In the genomic region with DNA sequence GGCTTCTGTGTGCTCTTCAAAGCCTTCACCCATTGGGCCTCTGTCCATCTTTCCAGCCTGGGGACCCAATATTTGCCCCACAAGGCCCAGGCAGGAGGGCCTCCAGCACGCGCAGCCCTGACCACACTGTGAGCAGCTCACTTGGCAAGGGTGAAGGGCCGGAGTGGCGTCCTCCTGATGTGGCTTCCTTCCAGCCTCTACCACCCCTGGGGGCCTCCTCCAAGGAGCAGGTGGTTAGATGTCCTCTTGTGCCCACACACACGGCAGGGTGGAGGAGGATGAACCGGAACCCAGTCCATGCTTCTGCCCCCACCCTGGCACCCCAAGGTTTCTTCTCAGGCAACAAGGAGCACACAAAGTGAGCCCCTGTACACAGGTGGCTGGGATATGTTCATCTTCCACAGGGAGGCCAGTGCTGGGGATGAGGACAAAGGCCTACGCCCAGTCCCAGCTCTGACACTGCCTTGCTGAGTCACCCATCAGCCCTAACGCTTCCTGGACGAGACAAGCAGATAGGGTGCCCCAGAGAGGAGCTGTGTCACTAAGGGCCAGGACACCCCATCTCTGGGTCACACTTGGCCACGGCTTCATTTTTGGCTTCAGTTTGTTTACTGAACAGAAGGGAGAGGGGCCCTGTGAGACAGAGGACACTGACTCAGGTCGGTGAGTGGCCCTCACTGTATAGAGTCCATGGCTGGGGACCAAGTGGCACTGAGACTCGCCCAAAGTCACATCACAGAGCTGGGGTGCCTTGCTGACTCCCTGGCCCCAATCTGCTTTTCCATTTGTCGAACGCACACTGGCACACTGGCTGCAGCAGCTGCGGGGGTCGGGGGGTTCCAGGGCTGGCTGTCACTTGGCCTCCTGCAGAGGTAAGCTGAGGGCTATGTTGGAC, we compare ENCODE assay signal across 11 cellular contexts. TPM values are rescaled to one million over a fixed set of nuclear protein-coding genes. Genes with fewer than 3 reads are reported as not detected.
A peak's percentile ranks its signal among the peaks of the same experiment; 100 is the strongest.
DNase-seq lines count a peak whose midpoint lies in the region; ATAC-seq and TF ChIP-seq lines count a peak whose summit lies in the region.
"Had no signal": no experiment of that assay in that cellular context is flagged by ENCODE, and none has a peak within 500 bp of the region (broad histone marks: within the 10 kb centered on the region; RNA-seq: fewer than 3 reads in every experiment).

No MANE protein-coding gene starts in this region.

- H3K27ac Mint-ChIP-seq in Caco-2 (ENCODE audit: unreplicated experiment): no peak overlapping the region

- BruUV-seq in Caco-2 (replicated peaks; lab: Mats Ljungman, UMichigan): no TSS peak

- no peak overlapping the region for H3K4me3 Mint-ChIP-seq in Caco-2 (ENCODE audit: unreplicated experiment)

- H3K27me3 ChIP-seq in right atrium auricular region (no peaks in the 10 kb centered on the region), SU-DHL-6 (ENCODE audit: low read length) (no peaks in the 10 kb centered on the region), gastroesophageal sphincter (no peaks in the 10 kb centered on the region), upper lobe of right lung (no peaks in the 10 kb centered on the region), Caco-2 (replicated peaks; ENCODE audit: control insufficient read depth, insufficient read depth, low read length) (no peaks in the 10 kb centered on the region)

- H3K4me2 ChIP-seq in SU-DHL-6 (ENCODE audit: low read depth, low read length, poor library complexity, severe bottlenecking): peak overlapping the region; percentile 89

- no peaks in the 10 kb centered on the region for H3K9me2 ChIP-seq in SU-DHL-6 (replicated peaks; ENCODE audit: insufficient read depth, low read length)

- H3K9me3 Mint-ChIP-seq in Caco-2 (ENCODE audit: unreplicated experiment): no peaks in the 10 kb centered on the region

- no peaks in the 10 kb centered on the region for H3K4me1 Mint-ChIP-seq in Caco-2 (ENCODE audit: low read depth, unreplicated experiment)

- POLR2A ChIA-PET in Caco-2 (lab: Charles Lee): no interaction called here

- no peak for TF ChIP-seq EP300 in gastroesophageal sphincter (IDR thresholded peaks at IDR 0.05)

- no peak overlapping the region for H3K4me3 ChIP-seq in right atrium auricular region
- peak overlapping the region; percentile 74 for H3K4me3 ChIP-seq in SU-DHL-6 (ENCODE audit: insufficient read depth, low read length, poor library complexity, severe bottlenecking)
- no peak overlapping the region for H3K4me3 ChIP-seq in gastroesophageal sphincter
- no peak overlapping the region for H3K4me3 ChIP-seq in upper lobe of right lung
- H3K4me3 ChIP-seq in Caco-2 (ENCODE audit: low read depth, low read length): no peak overlapping the region

- H3F3A ChIP-seq in SU-DHL-6 (ENCODE audit: insufficient read depth): peaks cover 25% of the 10 kb centered on the region

- ATAC-seq in Right ventricle myocardium inferior (no peak), gastroesophageal sphincter (no peak), upper lobe of right lung (no peak), left lobe of liver (no peak)

- no peak for DNase-seq in right atrium auricular region (ENCODE audit: low spot score)
- DNase-seq in Right ventricle myocardium inferior (ENCODE audit: missing footprints): no peak
- peak; percentile 23 for DNase-seq in upper lobe of right lung
- no peak for DNase-seq in Caco-2
- DNase-seq in left lobe of liver (ENCODE audit: low spot score): no peak
- no peak for DNase-seq in LoVo (ENCODE audit: low spot score)
- DNase-seq: head of caudate nucleus; NCI-H146; stimulated activated CD4-positive, alpha-beta T cell treated with anti-CD3 and anti-CD28 coated beads, Interleukin-2, amount 100 ng/mL, for 24 hours had no signal

- H3K4me1 ChIP-seq in right atrium auricular region (peaks cover 0 to 19% of the 10 kb centered on the region in 2 donors), gastroesophageal sphincter (peaks cover 0 to 48% (median 4%) of the 10 kb centered on the region in 3 donors), upper lobe of right lung (peaks cover 5% of the 10 kb centered on the region), Caco-2 (peaks cover 4% of the 10 kb centered on the region; the same call in 1 of the 2 replicates)

- 80% methylated on average over 2 of the region's 16 CpGs; no CpG with 5 or more reads in 1 of the 2 donors for WGBS in gastroesophageal sphincter (ENCODE audit: low coverage in 1 of 2), 2 donors

- H3K9me3 ChIP-seq in right atrium auricular region: no peaks in the 10 kb centered on the region
- H3K9me3 ChIP-seq in SU-DHL-6 (ENCODE audit: insufficient read depth, low read length): no peaks in the 10 kb centered on the region
- no peaks in the 10 kb centered on the region for H3K9me3 ChIP-seq in gastroesophageal sphincter
- H3K9me3 ChIP-seq in upper lobe of right lung: no peaks in the 10 kb centered on the region
- no peaks in the 10 kb centered on the region for H3K9me3 ChIP-seq in Caco-2

- peak overlapping the region; percentile 100 for H3K9ac ChIP-seq in SU-DHL-6 (ENCODE audit: low read length)

- no peaks in the 10 kb centered on the region for H3K27me3 Mint-ChIP-seq in Caco-2 (ENCODE audit: insufficient read depth, unreplicated experiment)

- H3K27ac ChIP-seq in right atrium auricular region (peak overlapping the region; percentile 82 to 86), SU-DHL-6 (ENCODE audit: low read depth, low read length) (no peak overlapping the region), gastroesophageal sphincter (peak overlapping the region in 3 of 4 donors; percentile 7 to 90 (median 84)), upper lobe of right lung (no peak overlapping the region)

- no peak overlapping the region for H2AFZ ChIP-seq in SU-DHL-6 (ENCODE audit: low read depth, low read length, severe bottlenecking)

- peaks cover 18% of the 10 kb centered on the region for H3K79me2 ChIP-seq in SU-DHL-6 (ENCODE audit: insufficient read depth, low read length)

- H4K20me1 ChIP-seq in SU-DHL-6 (ENCODE audit: low read depth, low read length): no peaks in the 10 kb centered on the region

- TF ChIP-seq CTCF in right atrium auricular region (IDR thresholded peaks at IDR 0.05) (no peak), SU-DHL-6 (IDR thresholded peaks at IDR 0.05; ENCODE audit: insufficient read depth, low read length, poor library complexity, severe bottlenecking) (no peak), gastroesophageal sphincter (IDR thresholded peaks at IDR 0.05) (no peak), upper lobe of right lung (IDR thresholded peaks at IDR 0.05) (no peak), Caco-2 (IDR thresholded peaks at IDR 0.05; ENCODE audit: insufficient read depth in 1 of 2, low read depth in 1 of 2, low read length in 1 of 2, severe bottlenecking in 1 of 2, unreplicated experiment in 1 of 2) (no peak)

- TF ChIP-seq POLR2A in gastroesophageal sphincter (IDR thresholded peaks at IDR 0.05): no peak

- CTCF ChIA-PET in Caco-2 (lab: Charles Lee): interaction anchor here (0.5 kb wide), 1 partner anchor 47 kb away, joined by 5 read pairs; no protein-coding TSS in a partner anchor

- intact Hi-C loops in Right ventricle myocardium inferior (cut with DNase I): no loop called here
- intact Hi-C loops in upper lobe of right lung (cut with DNase I): no loop called here
- intact Hi-C loops in Caco-2 (cut with micrococcal nuclease; ENCODE audit: unreplicated experiment): no loop called here

- H3K36me3 Mint-ChIP-seq in Caco-2 (ENCODE audit: insufficient read depth, unreplicated experiment): peaks cover 11% of the 10 kb centered on the region

- H3K36me3 ChIP-seq in right atrium auricular region: no peaks in the 10 kb centered on the region
- H3K36me3 ChIP-seq in SU-DHL-6 (ENCODE audit: low read length): no peaks in the 10 kb centered on the region
- H3K36me3 ChIP-seq in gastroesophageal sphincter: peaks cover 0 to 25% of the 10 kb centered on the region in 2 donors
- H3K36me3 ChIP-seq in upper lobe of right lung: no peaks in the 10 kb centered on the region
- H3K36me3 ChIP-seq in Caco-2 (ENCODE audit: control insufficient read depth, insufficient read depth, low read length): 0 out of 2 replicates have a peak, but pooled peaks cover 1% of the 10 kb centered on the region

RNA-seq across cellular contexts. Expression of a gene that starts 1.9 kb away (rescaled TPM):
- 10 to 100 TPM; 54.6 to 61.0 TPM for total RNA-seq in right atrium auricular region
- total RNA-seq in Right ventricle myocardium inferior: 58.4 TPM
- 10 to 100 TPM; 35.9 to 80.2 (median 47.0) TPM for total RNA-seq in gastroesophageal sphincter
- 33.8 TPM for total RNA-seq in upper lobe of right lung
- total RNA-seq in Caco-2 (2022): 38.8 and 42.5 TPM in 2 replicates
- total RNA-seq in left lobe of liver: 18.3 TPM

RNA-seq across cellular contexts. Expression of a gene that starts 5.4 kb away (rescaled TPM):
- total RNA-seq in right atrium auricular region (10 to 100 TPM; 20.1 to 32.9 TPM), Right ventricle myocardium inferior (18.5 TPM), gastroesophageal sphincter (10 to 100 TPM; 16.3 to 21.3 (median 17.2) TPM), upper lobe of right lung (15.1 TPM), Caco-2 (2022) (26.0 and 26.7 TPM in 2 replicates), left lobe of liver (12.0 TPM)

RNA-seq across cellular contexts. Expression of a gene that starts 5.9 kb away (rescaled TPM):
- 10 to 100 TPM; 22.2 to 22.9 TPM for total RNA-seq in right atrium auricular region
- total RNA-seq in Right ventricle myocardium inferior: 13.0 TPM
- 10 to 100 TPM; 21.7 to 40.0 (median 31.8) TPM for total RNA-seq in gastroesophageal sphincter
- 23.7 TPM for total RNA-seq in upper lobe of right lung
- 19.6 and 22.5 TPM in 2 replicates for total RNA-seq in Caco-2 (2022)
- total RNA-seq in left lobe of liver: 3.7 TPM

RNA-seq across cellular contexts. Expression of a gene that starts 26.4 kb away (rescaled TPM):
- total RNA-seq in right atrium auricular region: 1 to 10 TPM; 5.9 to 7.1 TPM
- total RNA-seq in Right ventricle myocardium inferior: 23.2 TPM
- total RNA-seq in gastroesophageal sphincter: 10 to 100 TPM in 2 of 4 donors, 1 to 10 TPM in 2; 1.5 to 13.9 (median 8.2) TPM
- total RNA-seq in upper lobe of right lung: 49.0 TPM
- total RNA-seq in Caco-2 (2022): 58.4 and 61.5 TPM in 2 replicates
- 4.5 TPM for total RNA-seq in left lobe of liver

RNA-seq across cellular contexts. Expression of a gene that starts 31.5 kb away (rescaled TPM):
- total RNA-seq in right atrium auricular region (10 to 100 TPM; 47.1 to 61.2 TPM), Right ventricle myocardium inferior (62.1 TPM), gastroesophageal sphincter (10 to 100 TPM; 36.6 to 44.4 (median 40.5) TPM), upper lobe of right lung (42.6 TPM), Caco-2 (2022) (23.0 and 27.3 TPM in 2 replicates), left lobe of liver (35.3 TPM)

Comparison
In these comparisons a context has a peak if more than half of its experiments do, and no peak if none do; other contexts are left out.
1. H3K27ac ChIP-seq: peak in right atrium auricular region (2 of 2) and gastroesophageal sphincter (3 of 4); none in SU-DHL-6 (single experiment) and upper lobe of right lung (single experiment).